Comparison of ENCODE assay signal across 23 cellular contexts in genomic region chr7:74684921-74685320, GRCh38. TPM values are rescaled to one million over a fixed set of nuclear protein-coding genes. Genes with fewer than 3 reads are reported as not detected.
DNase-seq lines count a peak whose midpoint lies in the region; ATAC-seq, FAIRE-seq and TF ChIP-seq lines count a peak whose summit lies in the region.
"Had no signal": no experiment of that assay in that cellular context is flagged by ENCODE, and none has a peak within 500 bp of the region (broad histone marks: within the 10 kb centered on the region; RNA-seq: fewer than 3 reads in every experiment).

No MANE protein-coding gene starts in this region.

- peak overlapping the region; percentile 95 for H3K4ac ChIP-seq in trophoblast cell (ENCODE audit: low read depth, low read length)

- H4K20me1 ChIP-seq in Karpas-422 (ENCODE audit: insufficient read depth, low read depth, low read length) (peaks cover 42% of the 10 kb centered on the region), K562 (replicated peaks; ENCODE audit: control insufficient read depth, insufficient read depth, low read length) (no peaks in the 10 kb centered on the region)

- BruUV-seq in K562 (replicated peaks; lab: Mats Ljungman, UMichigan) = no TSS peak

- H2BK12ac ChIP-seq in trophoblast cell (ENCODE audit: low read length) = no peak overlapping the region

- H3K23ac ChIP-seq in trophoblast cell (ENCODE audit: low read length) = no peak overlapping the region

- DNase-seq in A172 (ENCODE audit: low spot score) = peak; percentile 15
- peak; percentile 64 for DNase-seq in Karpas-422
- no peak for DNase-seq in K562 (ENCODE audit: extremely low read depth in 1 of 4, low spot score in 3 of 4)
- peak in 1 of 2 donors; percentile 45 for DNase-seq in trophoblast cell
- DNase-seq in NK-92 treated with Interleukin-12 subunit alpha and Interleukin-12 subunit beta, amount 100 ng/mL, for 24 hours (lab: John Stamatoyannopoulos, UW) = no peak
- no peak for DNase-seq in NCI-H1694 (lab: John Stamatoyannopoulos, UW)
- DNase-seq: DMS53, GDM1, IMR-90, Kasumi-1, MG63, NCI-H1048, NCI-H1417 treated with DMSO at 0.1 percent for 48 hours, NCI-H2029 treated with DMSO at 0.1 percent for 48 hours, NCI-H345, NCI-H524 treated with DMSO at 0.1 percent for 48 hours, PC-3, RPMI8226, SHP77 had no signal

- H3K4me1 ChIP-seq in Karpas-422 (ENCODE audit: low read length) (no peaks in the 10 kb centered on the region; the same call in 1 of the 2 replicates), K562 (replicated peaks in 1 of 2; ENCODE audit: control insufficient read depth in 2 of 2, insufficient read depth in 2 of 2, low read length in 2 of 2) (peaks cover 4 to 9% of the 10 kb centered on the region in 2 experiments; a peak in 4 of 5 replicates), trophoblast cell (ENCODE audit: control insufficient read depth in 1 of 2, insufficient read depth in 2 of 2, low read length in 2 of 2) (no peaks in the 10 kb centered on the region)

- H3K9me3 ChIP-seq in Karpas-422 (ENCODE audit: low read length) (no peaks in the 10 kb centered on the region), K562 (replicated peaks; ENCODE audit: control insufficient read depth, insufficient read depth, low read depth, low read length) (no peaks in the 10 kb centered on the region), trophoblast cell (ENCODE audit: insufficient read depth, low read depth, low read length) (no peaks in the 10 kb centered on the region)
- H3K9me3 ChIP-seq: A549, MG63 had no signal

- H3K27ac ChIP-seq in Karpas-422 (ENCODE audit: low read length) (no peak overlapping the region), K562 (ENCODE audit: extremely low read depth, low read depth, low read length) (no peak overlapping the region), trophoblast cell (ENCODE audit: low read depth, low read length) (no peak overlapping the region)
- H3K27ac ChIP-seq: A549 had no signal

- CTCF ChIA-PET in K562 (lab: Yijun Ruan, JAX; ENCODE audit: low intra/inter-chr PET ratio) = no interaction called here

- H3K9me1 ChIP-seq in K562 (ENCODE audit: control insufficient read depth, insufficient read depth, low read length) = no peaks in the 10 kb centered on the region

- TF ChIP-seq POLR2A in K562 (conservative IDR thresholded peaks at IDR 0.05) = no peak

- H2BK120ac ChIP-seq in trophoblast cell (ENCODE audit: insufficient read depth, low read length, poor library complexity) = no peak overlapping the region

- H3K79me1 ChIP-seq in trophoblast cell (ENCODE audit: low read length) = no peaks in the 10 kb centered on the region

- H4K8ac ChIP-seq in trophoblast cell (ENCODE audit: low read depth, low read length) = no peak overlapping the region

- no peak for TF ChIP-seq EP300 in K562 (IDR thresholded peaks at IDR 0.05; ENCODE audit: low read length)

- no peak overlapping the region for H2AFZ ChIP-seq in Karpas-422 (ENCODE audit: low read length)
- H2AFZ ChIP-seq in K562 (ENCODE audit: low read depth, low read length) = no peak overlapping the region
- H2AFZ ChIP-seq in trophoblast cell (ENCODE audit: insufficient read depth, low read length, poor library complexity) = no peak overlapping the region

- FAIRE-seq in K562 (lab: Jason Lieb, UNC) = no peak
- FAIRE-seq: A549, D721Med, HTR-8/SVneo had no signal

- no peaks in the 10 kb centered on the region for H3K27me3 ChIP-seq in Karpas-422 (ENCODE audit: low read length)
- no peaks in the 10 kb centered on the region for H3K27me3 ChIP-seq in K562 (ENCODE audit: control insufficient read depth in 2 of 2, insufficient read depth in 2 of 2, low read length in 2 of 2)
- H3K27me3 ChIP-seq in trophoblast cell (ENCODE audit: insufficient read depth, low read length) = no peaks in the 10 kb centered on the region
- H3K27me3 ChIP-seq: MG63 had no signal

- H3K4me2 ChIP-seq in Karpas-422 (ENCODE audit: low read depth, low read length, poor library complexity, severe bottlenecking) (no peak overlapping the region), K562 (ENCODE audit: insufficient read depth, low read length) (no peak overlapping the region), trophoblast cell (ENCODE audit: low read length) (no peak overlapping the region)
- H3K4me2 ChIP-seq: A549 had no signal

- TF ChIP-seq CTCF in K562 (IDR thresholded peaks at IDR 0.05 in 2 of 3, conservative IDR thresholded peaks at IDR 0.05 in 1 of 3; ENCODE audit: insufficient read depth in 2 of 3, low read depth in 1 of 3, low read length in 3 of 3) = no peak

- H3K9ac ChIP-seq in Karpas-422 (ENCODE audit: low read length) (no peak overlapping the region), K562 (ENCODE audit: insufficient read depth in 1 of 2, low read depth in 2 of 2, low read length in 2 of 2) (no peak overlapping the region), trophoblast cell (ENCODE audit: low read length) (no peak overlapping the region)

- no peak for TF ChIP-seq RAD21 in K562 (CRISPR knock-in tag; conservative IDR thresholded peaks at IDR 0.05 in 1 of 2, IDR thresholded peaks at IDR 0.05 in 1 of 2)

- ATAC-seq in K562 (peak; percentile 57), GM21825 (IDR thresholded peaks at IDR 0.05; ENCODE audit: unreplicated experiment) (no peak)
- ATAC-seq: PC-3 had no signal

- no peaks in the 10 kb centered on the region for H3K9me2 ChIP-seq in Karpas-422 (replicated peaks; ENCODE audit: insufficient read depth, low read length)

- no peak overlapping the region for H3K4me3 ChIP-seq in Karpas-422 (ENCODE audit: low read length)
- no peak overlapping the region for H3K4me3 ChIP-seq in K562
- H3K4me3 ChIP-seq in trophoblast cell (ENCODE audit: low read depth, low read length) = no peak overlapping the region
- H3K4me3 ChIP-seq: A549, MG63 had no signal

- no peak overlapping the region for H4K91ac ChIP-seq in trophoblast cell (ENCODE audit: low read depth, low read length)

- 91% methylated on average over 5 of the region's 5 CpGs for WGBS in K562 (ENCODE audit: insufficient coverage, low coverage, missing lambda C conversion rate)
- no CpG with 5 or more reads among the region's 5 CpGs for WGBS in trophoblast cell (ENCODE audit: extremely low coverage, insufficient coverage, insufficient read length)

- H2BK5ac ChIP-seq in trophoblast cell (ENCODE audit: low read depth, low read length, poor library complexity) = no peak overlapping the region

- H4K12ac ChIP-seq in trophoblast cell (ENCODE audit: low read depth, low read length) = no peak overlapping the region

- no peak overlapping the region for H2AK5ac ChIP-seq in trophoblast cell (ENCODE audit: low read length)

- H3K36me3 ChIP-seq in Karpas-422 (ENCODE audit: insufficient read depth, low read length) (peaks cover 44% of the 10 kb centered on the region), K562 (ENCODE audit: control insufficient read depth, insufficient read depth, low read length) (peaks cover 21% of the 10 kb centered on the region; the same call in 2 of the 3 replicates), trophoblast cell (ENCODE audit: control insufficient read depth in 1 of 2, insufficient read depth in 2 of 2, low read length in 2 of 2) (peaks cover 12 to 17% of the 10 kb centered on the region in 2 experiments)

- H3K14ac ChIP-seq in trophoblast cell (ENCODE audit: low read length) = no peak overlapping the region

- no peak overlapping the region for H3K18ac ChIP-seq in trophoblast cell (ENCODE audit: low read length)

- peaks cover 96% of the 10 kb centered on the region for H3K79me2 ChIP-seq in Karpas-422 (ENCODE audit: low read length)
- H3K79me2 ChIP-seq in K562 (ENCODE audit: control insufficient read depth, insufficient read depth, low read length) = peaks cover 81% of the 10 kb centered on the region
- peaks cover 13% of the 10 kb centered on the region for H3K79me2 ChIP-seq in trophoblast cell (ENCODE audit: control insufficient read depth, insufficient read depth, low read length, poor library complexity)

- POLR2A ChIA-PET in K562 (lab: Yijun Ruan, JAX) = no interaction called here

- in situ Hi-C loops in K562 (cut with MboI) = loop anchor here (25.0 kb wide), 1 partner anchor 402 kb away; the partner anchor contains the start of gene GTF2IRD2B

- intact Hi-C loops in K562 (cut with micrococcal nuclease) = no loop called here

RNA-seq across cellular contexts. Expression of gene GTF2I, which starts 27.4 kb away (rescaled TPM):
- total RNA-seq in A172 (2014; rRNA removed; shearing (Covaris generic)) = 178 and 188 TPM in 2 replicates
- 130 and 176 TPM in 2 replicates for total RNA-seq in Karpas-422 (2014; rRNA removed; shearing (Covaris generic); ENCODE audit: low replicate concordance)
- 354 and 727 TPM in 2 replicates for total RNA-seq in K562 (2011; cell fraction: chromatin; rRNA removed; ENCODE audit: low replicate concordance)
- 159 and 162 TPM in 2 replicates for total RNA-seq in K562 (2011; cell fraction: nucleolus; rRNA removed)
- total RNA-seq in K562 (2011; cell fraction: nucleoplasm; rRNA removed) = 250 and 342 TPM in 2 replicates
- 90.0 and 141 TPM in 2 replicates for total RNA-seq in K562 (2014; rRNA removed)
- 112 and 113 TPM in 2 replicates for total RNA-seq in K562 (2014; rRNA removed; fragmentation: Illumina TruSeq; extraction: Trizol)
- total RNA-seq in K562 (2015; rRNA removed; fragmentation: Illumina TruSeq; extraction: Trizol) = 96.8 and 103 TPM in 2 replicates
- total RNA-seq in K562 (2021) = 161 and 162 TPM in 2 replicates
- polyA plus RNA-seq in K562 (2011; rRNA removed) = 65.7 and 70.5 TPM in 2 replicates
- 23.9 and 71.9 TPM in 2 replicates for polyA plus RNA-seq in K562 (2011; cell fraction: cytosol; rRNA removed)
- 147 and 175 TPM in 2 replicates for polyA plus RNA-seq in K562 (2011; cell fraction: nucleus; rRNA removed)
- 83.7 and 98.2 TPM in 2 replicates for polyA plus RNA-seq in K562 (2012)
- 112 and 138 TPM in 2 replicates for polyA plus RNA-seq in K562 (2014; fragmentation: Illumina TruSeq; extraction: Trizol)
- polyA plus RNA-seq in K562 (2014; fragmentation: Nextera tagmentation; extraction: Ambion mirVana) = 10 to 100 TPM in 1 of 2 experiments, 1 to 10 TPM in 1; 8.4 to 12.6 TPM
- polyA plus RNA-seq in K562 (2014; rRNA removed) = 79.2 and 80.5 TPM in 2 replicates
- polyA minus RNA-seq in K562 (2011; rRNA and poly(A)+ RNA removed) = 52.0 and 61.9 TPM in 2 replicates
- 42.7 and 48.1 TPM in 2 replicates for polyA minus RNA-seq in K562 (2011; cell fraction: cytosol; rRNA and poly(A)+ RNA removed)
- polyA minus RNA-seq in K562 (2011; cell fraction: nucleus; rRNA and poly(A)+ RNA removed) = 73.9 and 81.9 TPM in 2 replicates
- polyA plus RNA-seq in trophoblast cell (2013) = 172 and 177 TPM in 2 replicates

Comparison
In these comparisons a context has a peak if more than half of its experiments do, and no peak if none do; other contexts are left out.
1. DNase-seq: peak in A172 (single experiment) and Karpas-422 (single experiment); none in K562 (0 of 4), NK-92 treated with Interleukin-12 subunit alpha and Interleukin-12 subunit beta, amount 100 ng/mL, for 24 hours (single experiment) and NCI-H1694 (single experiment).